In genomic region chr1:100377590-100378361, GRCh38 we compare ENCODE assay signal across 10 cellular contexts. TPM values are rescaled to one million over a fixed set of nuclear protein-coding genes. Genes with fewer than 3 reads are reported as not detected.
DNase-seq lines count a peak whose midpoint lies in the region; ATAC-seq, FAIRE-seq and TF ChIP-seq lines count a peak whose summit lies in the region.
"Had no signal": no experiment of that assay in that cellular context is flagged by ENCODE, and none has a peak within 500 bp of the region (broad histone marks: within the 10 kb centered on the region; RNA-seq: fewer than 3 reads in every experiment).

No MANE protein-coding gene starts in this region.

- H3K27me3 Mint-ChIP-seq in T-cell = no peaks in the 10 kb centered on the region

- intact Hi-C loops in esophagus squamous epithelium (cut with DNase I) = no loop called here

- H3K4me3 ChIP-seq in esophagus squamous epithelium = no peak overlapping the region

- H3K36me3 Mint-ChIP-seq in T-cell = peaks cover 66% of the 10 kb centered on the region

- peak overlapping the region; percentile 10 to 44 (median 28) for H3K4me3 Mint-ChIP-seq in T-cell

- DNase-seq in GM12891 (ENCODE audit: insufficient read length, low spot score) (no peak), T-cell (no peak), DMS153 treated with DMSO at 0.1 percent for 48 hours (lab: John Stamatoyannopoulos, UW; ENCODE audit: unreplicated experiment) (no peak), T1000 (lab: John Stamatoyannopoulos, UW) (no peak), HuH-7.5 (ENCODE audit: low spot score) (no peak), esophagus squamous epithelium (lab: John Stamatoyannopoulos, UW) (no peak)
- DNase-seq: NCI-H345 had no signal

- H3K4me1 ChIP-seq in esophagus squamous epithelium = no peaks in the 10 kb centered on the region

- H3K9me3 ChIP-seq in esophagus squamous epithelium = no peaks in the 10 kb centered on the region

- CTCF ChIA-PET in T-cell (lab: Charles Lee) = no interaction called here

- TF ChIP-seq POLR2A in GM12891 (IDR thresholded peaks at IDR 0.05; ENCODE audit: low read depth, low read length) (no peak), esophagus squamous epithelium (IDR thresholded peaks at IDR 0.05) (no peak)

- peaks cover 0 to 13% (median 8%) of the 10 kb centered on the region in 3 donors for H3K9me3 Mint-ChIP-seq in T-cell

- peaks cover 77 to 86% (median 83%) of the 10 kb centered on the region in 3 donors for H3K4me1 Mint-ChIP-seq in T-cell

- H3K27me3 ChIP-seq in esophagus squamous epithelium = no peaks in the 10 kb centered on the region

- ATAC-seq in GM19351 (IDR thresholded peaks at IDR 0.05; ENCODE audit: unreplicated experiment) (peak; percentile 97), HG02885 (IDR thresholded peaks at IDR 0.05; ENCODE audit: poor library complexity, unreplicated experiment) (peak; percentile 97), T-cell (replicated peaks in 1 of 4) (peak; percentile 20 to 55 (median 40))
- ATAC-seq: HCT116 had no signal

- peak overlapping the region; percentile 79 to 83 for H3K27ac Mint-ChIP-seq in T-cell

- no peak for TF ChIP-seq CTCF in esophagus squamous epithelium (IDR thresholded peaks at IDR 0.05)

- H3K27ac ChIP-seq in esophagus squamous epithelium = no peak overlapping the region

- POLR2A ChIA-PET in T-cell (lab: Charles Lee) = no interaction called here

- FAIRE-seq in GM12891 (lab: Jason Lieb, UNC) = peak; percentile 84

- H3K36me3 ChIP-seq in esophagus squamous epithelium = peaks cover 0 to 6% (median 0%) of the 10 kb centered on the region in 3 donors

TF ChIP-seq in GM12891, 5 proteins besides CTCF, POLR2A, EP300 and RAD21:
- no peak for TF ChIP-seq POU2F2 (IDR thresholded peaks at IDR 0.05; ENCODE audit: low read depth, low read length)
- no peak for TF ChIP-seq PAX5 (IDR thresholded peaks at IDR 0.05; ENCODE audit: insufficient read depth, low read length, severe bottlenecking)
TF ChIP-seq in GM12891: peak in this region for 0.

RNA-seq across cellular contexts. Expression of gene CDC14A, which starts 25.5 kb away (rescaled TPM):
- 2.2 TPM for polyA plus RNA-seq in GM12891 (2012; ENCODE audit: low read depth, missing spikeins)
- total RNA-seq in T-cell = 100 to 1,000 TPM in 2 of 5 donors, 10 to 100 TPM in 3; 77.1 to 169 (median 91.6) TPM
- total RNA-seq in esophagus squamous epithelium = 1 to 10 TPM; 3.0 to 8.6 (median 4.3) TPM

Comparison
In these comparisons a context has a peak if more than half of its experiments do, and no peak if none do; other contexts are left out.
1. ATAC-seq: peak in every context shown above with its lines; median percentile 97 in GM19351; 97 in HG02885; 40 in T-cell.
2. RNA of gene CDC14A, which starts 25.5 kb away (total RNA-seq): 77.1 to 169 TPM in T-cell; 3.0 to 8.6 TPM in esophagus squamous epithelium; every median in the first group is over 4 times any median in the second.